8 cellular contexts compared by ENCODE assay signal in genomic region chr10:32958085-32958991, GRCh38. TPM values are rescaled to one million over a fixed set of nuclear protein-coding genes. Genes with fewer than 3 reads are reported as not detected.
A peak's percentile ranks its signal among the peaks of the same experiment; 100 is the strongest.
DNase-seq lines count a peak whose midpoint lies in the region; ATAC-seq and TF ChIP-seq lines count a peak whose summit lies in the region.

TSS of gene ITGB1 (minus strand) at chr10:32958230. CDS start at chr10:32935558, 22,672 bp downstream.

- H3K27me3 Mint-ChIP-seq in activated B cell treated with CpG ODN at 0.5 μM for 24 hours = no peaks in the 10 kb centered on the region
- peaks cover 6 to 13% (median 11%) of the 10 kb centered on the region in 3 donors for H3K27me3 Mint-ChIP-seq in immature natural killer cell (ENCODE audit: low read depth in 3 of 3)

- peak within 1 kb of the TSS; percentile 86 for H3K4me3 Mint-ChIP-seq in activated B cell treated with CpG ODN at 0.5 μM for 24 hours
- H3K4me3 Mint-ChIP-seq in immature natural killer cell = peak within 1 kb of the TSS; percentile 88 to 96 (median 93)

- TF ChIP-seq CTCF in activated B cell treated with CpG ODN at 0.5 μM for 24 hours (IDR thresholded peaks at IDR 0.05) = no peak

- ATAC-seq in GM18870 (IDR thresholded peaks at IDR 0.05; ENCODE audit: unreplicated experiment) (peak; percentile 24), HG03139 (IDR thresholded peaks at IDR 0.05; ENCODE audit: unreplicated experiment) (peak; percentile 77), activated B cell treated with CpG ODN at 0.5 μM for 24 hours (ENCODE audit: low read depth) (peak; percentile 83)

- POLR2A ChIA-PET in activated B cell treated with CpG ODN at 0.5 μM for 24 hours (lab: Charles Lee) = interaction anchor here (1.0 to 2.2 kb wide), 11 partner anchors 11 to 198 kb away, joined by 3 to 16 read pairs (median 5); no protein-coding TSS in a partner anchor

- peak within 1 kb of the TSS; percentile 83 for H3K27ac ChIP-seq in caudate nucleus (ENCODE audit: low read depth, low read length)

- H3K36me3 Mint-ChIP-seq in activated B cell treated with CpG ODN at 0.5 μM for 24 hours (ENCODE audit: low read depth) (peaks cover 4% of the 10 kb centered on the region), immature natural killer cell (no peaks in the 10 kb centered on the region)

- CTCF ChIA-PET in activated B cell treated with CpG ODN at 0.5 μM for 24 hours (lab: Charles Lee) = interaction anchor here (0.9 to 1.7 kb wide), 3 partner anchors 13 to 50 kb away, joined by 3 to 5 read pairs (median 3); no protein-coding TSS in a partner anchor

- H3K9me3 Mint-ChIP-seq in activated B cell treated with CpG ODN at 0.5 μM for 24 hours (no peaks in the 10 kb centered on the region), immature natural killer cell (no peaks in the 10 kb centered on the region)

- H3K27ac Mint-ChIP-seq in activated B cell treated with CpG ODN at 0.5 μM for 24 hours (peak within 1 kb of the TSS; percentile 95), immature natural killer cell (peak within 1 kb of the TSS; percentile 80 to 96 (median 91))

- in situ Hi-C loops in ACHN (cut with HindIII; ENCODE audit: low pct_ligation_motif_present, low pct_unique_long_range_greater_than_20kb, low sequenced_read_pairs) = no loop called here

- peaks cover 72% of the 10 kb centered on the region for H3K4me1 Mint-ChIP-seq in activated B cell treated with CpG ODN at 0.5 μM for 24 hours
- peaks cover 49 to 57% of the 10 kb centered on the region in 2 donors for H3K4me1 Mint-ChIP-seq in immature natural killer cell

- DNase-seq in ACHN (peak; percentile 93), NCI-H2227 treated with DMSO at 0.1 percent for 48 hours (lab: John Stamatoyannopoulos, UW) (peak; percentile 81), activated B cell treated with CpG ODN at 0.5 μM for 24 hours (peak; percentile 85), caudate nucleus (lab: John Stamatoyannopoulos, UW) (peak in 60 of 61 donors; percentile 34 to 97 (median 92)), immature natural killer cell (peak; percentile 85), smooth muscle cell of the brain vasculature (ENCODE audit: low read depth, low spot score) (peak; percentile 89)

- intact Hi-C loops in activated B cell treated with CpG ODN at 0.5 μM for 24 hours (cut with micrococcal nuclease) = loop anchor here (1.0 to 10.0 kb wide), 6 partner anchors 139 to 1194 kb away; partner anchors contain the start of gene CCDC7

RNA-seq across cellular contexts. Expression of gene ITGB1, which starts in this region (rescaled TPM):
- 80.3 and 87.4 TPM in 2 replicates for total RNA-seq in activated B cell treated with CpG ODN at 0.5 μM for 24 hours
- 100 to 1,000 TPM; 241 to 320 (median 276) TPM for polyA plus RNA-seq in immature natural killer cell

Comparison
In these comparisons a context has a peak if more than half of its experiments do, and no peak if none do; other contexts are left out.
1. Peak in every context shown above with its lines: DNase-seq, ATAC-seq and H3K27ac ChIP-seq.
2. ATAC-seq: peak in every context shown above with its lines; median percentile 83 in activated B cell treated with CpG ODN at 0.5 μM for 24 hours; 77 in HG03139; 24 in GM18870.